Comparison of ENCODE assay signal across 9 cellular contexts in genomic region chr6:125747589-125748533, GRCh38. TPM values are rescaled to one million over a fixed set of nuclear protein-coding genes. Genes with fewer than 3 reads are reported as not detected.
DNase-seq lines count a peak whose midpoint lies in the region; ATAC-seq and TF ChIP-seq lines count a peak whose summit lies in the region.
"Had no signal": no experiment of that assay in that cellular context is flagged by ENCODE, and none has a peak within 500 bp of the region (broad histone marks: within the 10 kb centered on the region; RNA-seq: fewer than 3 reads in every experiment).

No MANE protein-coding gene starts in this region.

- H3K36me3 ChIP-seq in MG63 (no peaks in the 10 kb centered on the region), muscle layer of colon (ENCODE audit: insufficient read depth, low read length) (no peaks in the 10 kb centered on the region), tibial nerve (no peaks in the 10 kb centered on the region)

- H3K9me3 Mint-ChIP-seq in activated CD4-positive, alpha-beta memory T cell treated with anti-CD3 and anti-CD28 coated beads for 36 hours: no peaks in the 10 kb centered on the region

- intact Hi-C loops in activated CD4-positive, alpha-beta memory T cell treated with anti-CD3 and anti-CD28 coated beads for 36 hours (cut with micrococcal nuclease): loop anchor here (1.0 kb wide), 4 partner anchors 208 to 592 kb away; partner anchors contain the start of genes CENPW and HINT3

- peak overlapping the region; percentile 58 for H3K9ac ChIP-seq in muscle layer of colon (ENCODE audit: low read length)

- H3K4me1 ChIP-seq in muscle layer of colon (ENCODE audit: insufficient read depth, low read length) (peaks cover 13% of the 10 kb centered on the region), tibial nerve (peaks cover 0 to 53% (median 2%) of the 10 kb centered on the region in 4 donors)

- POLR2A ChIA-PET in activated CD4-positive, alpha-beta memory T cell treated with anti-CD3 and anti-CD28 coated beads for 36 hours (lab: Charles Lee): interaction anchor here (1.2 kb wide), 1 partner anchor 42 kb away, joined by 4 read pairs; no protein-coding TSS in a partner anchor

- H3K27ac Mint-ChIP-seq in activated CD4-positive, alpha-beta memory T cell treated with anti-CD3 and anti-CD28 coated beads for 36 hours: no peak overlapping the region

- 1% methylated on average over 65 to 74 of the region's 85 CpGs for WGBS in tibial nerve, 2 donors

- no peak for ATAC-seq in GM18868 (IDR thresholded peaks at IDR 0.05; ENCODE audit: unreplicated experiment)

- peak; percentile 52 for DNase-seq in DMS153 (lab: John Stamatoyannopoulos, UW)
- DNase-seq in MG63: no peak
- DNase-seq in activated CD4-positive, alpha-beta memory T cell treated with anti-CD3 and anti-CD28 coated beads for 36 hours: peak; percentile 37
- peak; percentile 79 for DNase-seq in epithelial cell of esophagus (ENCODE audit: low read depth)
- DNase-seq in tibial nerve (ENCODE audit: low spot score in 2 of 2): peak in 1 of 2 donors; percentile 38
- DNase-seq in GF-D8 (lab: John Stamatoyannopoulos, UW): no peak

- H3K4me3 Mint-ChIP-seq in activated CD4-positive, alpha-beta memory T cell treated with anti-CD3 and anti-CD28 coated beads for 36 hours: peak overlapping the region; percentile 79

- H3K4me1 Mint-ChIP-seq in activated CD4-positive, alpha-beta memory T cell treated with anti-CD3 and anti-CD28 coated beads for 36 hours (ENCODE audit: low read depth): peaks cover 29% of the 10 kb centered on the region

- TF ChIP-seq POLR2A in tibial nerve (IDR thresholded peaks at IDR 0.05): no peak

- no peaks in the 10 kb centered on the region for H3K9me3 ChIP-seq in MG63
- no peaks in the 10 kb centered on the region for H3K9me3 ChIP-seq in muscle layer of colon (ENCODE audit: low read length)
- H3K9me3 ChIP-seq in tibial nerve: no peaks in the 10 kb centered on the region

- CTCF ChIA-PET in activated CD4-positive, alpha-beta memory T cell treated with anti-CD3 and anti-CD28 coated beads for 36 hours (lab: Charles Lee): interaction anchor here (1.1 to 1.9 kb wide), 2 partner anchors 208 to 439 kb away, joined by 3 to 6 read pairs; partner anchors contain the start of gene HINT3

- H3K27me3 ChIP-seq in MG63 (peaks cover 82% of the 10 kb centered on the region), muscle layer of colon (ENCODE audit: control insufficient read depth in 1 of 2, insufficient read depth in 2 of 2, low read length in 2 of 2) (peaks cover 24 to 34% of the 10 kb centered on the region in 2 donors), tibial nerve (peaks cover 0 to 25% of the 10 kb centered on the region in 2 donors)

- no peak for TF ChIP-seq EP300 in tibial nerve (IDR thresholded peaks at IDR 0.05)

- TF ChIP-seq CTCF in epithelial cell of esophagus (IDR thresholded peaks at IDR 0.05; ENCODE audit: insufficient read depth, low read depth, low read length, missing control alignments) (no peak), tibial nerve (IDR thresholded peaks at IDR 0.05) (no peak)

- peak overlapping the region; percentile 56 for H3K4me3 ChIP-seq in MG63
- H3K4me3 ChIP-seq in epithelial cell of esophagus (ENCODE audit: low read length): peak overlapping the region; percentile 55
- H3K4me3 ChIP-seq in muscle layer of colon (ENCODE audit: low read depth in 1 of 2, low read length in 2 of 2): peak overlapping the region; percentile 77 to 84
- H3K4me3 ChIP-seq in tibial nerve: peak overlapping the region; percentile 64 to 77 (median 68)

- H3K27ac ChIP-seq in muscle layer of colon (ENCODE audit: low read depth, low read length): peak overlapping the region; percentile 83
- H3K27ac ChIP-seq in tibial nerve: peak overlapping the region; percentile 69 to 91 (median 83)

- H3K27me3 Mint-ChIP-seq in activated CD4-positive, alpha-beta memory T cell treated with anti-CD3 and anti-CD28 coated beads for 36 hours: peaks cover 67% of the 10 kb centered on the region

- no peaks in the 10 kb centered on the region for H3K36me3 Mint-ChIP-seq in activated CD4-positive, alpha-beta memory T cell treated with anti-CD3 and anti-CD28 coated beads for 36 hours

RNA-seq across cellular contexts. Expression of gene HEY2, which starts 1.6 kb away (rescaled TPM):
- not detected in 2 replicates for total RNA-seq in MG63 (2014; rRNA removed; shearing (Covaris generic); ENCODE audit: low replicate concordance)
- total RNA-seq in activated CD4-positive, alpha-beta memory T cell treated with anti-CD3 and anti-CD28 coated beads for 36 hours: not detected
- 1 to 10 TPM; 1.5 to 7.3 (median 4.3) TPM for total RNA-seq in tibial nerve
- total RNA-seq: LHCN-M2 had no signal

RNA-seq across cellular contexts. Expression of gene NCOA7, which starts 42.9 kb away (rescaled TPM):
- total RNA-seq in MG63 (2014; rRNA removed; shearing (Covaris generic); ENCODE audit: low replicate concordance): 6.7 and 10.6 TPM in 2 replicates
- 10 to 100 TPM; 42.3 to 43.4 TPM for total RNA-seq in activated CD4-positive, alpha-beta memory T cell treated with anti-CD3 and anti-CD28 coated beads for 36 hours
- 10 to 100 TPM; 38.7 to 86.7 (median 59.7) TPM for total RNA-seq in tibial nerve

Comparison
In these comparisons a context has a peak if more than half of its experiments do, and no peak if none do; other contexts are left out.
1. DNase-seq: peak in DMS153 (single experiment), activated CD4-positive, alpha-beta memory T cell treated with anti-CD3 and anti-CD28 coated beads for 36 hours (single experiment) and epithelial cell of esophagus (single experiment); none in MG63 (single experiment) and GF-D8 (single experiment).
2. Peak in every context shown above with its lines, with median percentiles within 50 percentile points of each other: H3K4me3 ChIP-seq.